ENCODE assay signal across 15 cellular contexts in genomic region chr7:121019018-121019417, GRCh38. TPM values are rescaled to one million over a fixed set of nuclear protein-coding genes. Genes with fewer than 3 reads are reported as not detected.
A peak's percentile ranks its signal among the peaks of the same experiment; 100 is the strongest.
DNase-seq lines count a peak whose midpoint lies in the region; ATAC-seq, FAIRE-seq and TF ChIP-seq lines count a peak whose summit lies in the region.
"Had no signal": no experiment of that assay in that cellular context is flagged by ENCODE, and none has a peak within 500 bp of the region (broad histone marks: within the 10 kb centered on the region; RNA-seq: fewer than 3 reads in every experiment).

No MANE protein-coding gene starts in this region.

- peak overlapping the region; percentile 86 for H3K27ac Mint-ChIP-seq in HFFc6
- H3K27ac Mint-ChIP-seq in activated CD4-positive, alpha-beta T cell treated with anti-CD3 and anti-CD28 coated beads, Interleukin-2, amount 10 ng/mL, durations not matched to agents 24 days and 14 days = no peak overlapping the region
- H3K27ac Mint-ChIP-seq: activated CD8-positive, alpha-beta T cell treated with anti-CD3 and anti-CD28 coated beads, Interleukin-2, amount 10 ng/mL, durations not matched to agents 7 days and 5 days; activated naive CD8-positive, alpha-beta T cell treated with anti-CD3 and anti-CD28 coated beads, Interleukin-2, amount 50 U/mL, for 24 hours had no signal

- no peak for FAIRE-seq in frontal cortex (lab: Jason Lieb, UNC)
- FAIRE-seq in urothelium cell line (lab: Jason Lieb, UNC) = no peak

- intact Hi-C loops in activated CD4-positive, alpha-beta T cell treated with anti-CD3 and anti-CD28 coated beads, Interleukin-2, amount 10 ng/mL, durations not matched to agents 24 days and 14 days (cut with micrococcal nuclease) = no loop called here

- ATAC-seq in thoracic aorta (ENCODE audit: insufficient number of reproducible peaks, low FRiP score, low read depth) = no peak
- ATAC-seq: activated CD8-positive, alpha-beta T cell treated with anti-CD3 and anti-CD28 coated beads, Interleukin-2, amount 10 ng/mL, durations not matched to agents 7 days and 5 days; activated naive CD8-positive, alpha-beta T cell treated with anti-CD3 and anti-CD28 coated beads, Interleukin-2, amount 50 U/mL, for 24 hours had no signal

- H3K27ac ChIP-seq in brain microvascular endothelial cell = peak overlapping the region; percentile 78
- H3K27ac ChIP-seq in thoracic aorta = peak overlapping the region; percentile 57 to 65
- H3K27ac ChIP-seq: PC-9 had no signal

- DNase-seq in HFFc6 (peak; percentile 61), brain microvascular endothelial cell (peak; percentile 54), iris pigment epithelial cell (ENCODE audit: low read depth) (peak; percentile 88), thoracic aorta (ENCODE audit: low spot score) (no peak), frontal cortex (ENCODE audit: low spot score in 2 of 2) (no peak), urothelium cell line (ENCODE audit: low spot score) (no peak)
- no peak for DNase-seq in activated CD4-positive, alpha-beta T cell treated with anti-CD3 and anti-CD28 coated beads, Interleukin-2, amount 10 ng/mL, durations not matched to agents 24 days and 14 days
- DNase-seq in effector CD8-positive, alpha-beta T cell (lab: John Stamatoyannopoulos, UW) = no peak
- DNase-seq: activated CD8-positive, alpha-beta T cell treated with anti-CD3 and anti-CD28 coated beads, Interleukin-2, amount 10 ng/mL, durations not matched to agents 7 days and 5 days; activated naive CD8-positive, alpha-beta T cell treated with anti-CD3 and anti-CD28 coated beads, Interleukin-2, amount 50 U/mL, for 24 hours; COR-L47; KG1; NCI-H2107; PC-9 had no signal

- in situ Hi-C loops in brain microvascular endothelial cell (cut with HindIII; ENCODE audit: low pct_ligation_motif_present, low sequenced_read_pairs) = no loop called here

- H3K36me3 Mint-ChIP-seq in HFFc6 (ENCODE audit: low read depth) = peaks cover 40% of the 10 kb centered on the region
- no peaks in the 10 kb centered on the region for H3K36me3 Mint-ChIP-seq in activated CD4-positive, alpha-beta T cell treated with anti-CD3 and anti-CD28 coated beads, Interleukin-2, amount 10 ng/mL, durations not matched to agents 24 days and 14 days (ENCODE audit: low read depth)

- H3K4me1 Mint-ChIP-seq in HFFc6 (ENCODE audit: low read depth) = peaks cover 97% of the 10 kb centered on the region
- no peaks in the 10 kb centered on the region for H3K4me1 Mint-ChIP-seq in activated CD4-positive, alpha-beta T cell treated with anti-CD3 and anti-CD28 coated beads, Interleukin-2, amount 10 ng/mL, durations not matched to agents 24 days and 14 days
- H3K4me1 Mint-ChIP-seq: activated naive CD8-positive, alpha-beta T cell treated with anti-CD3 and anti-CD28 coated beads, Interleukin-2, amount 50 U/mL, for 24 hours had no signal

- peaks cover 49 to 78% of the 10 kb centered on the region in 2 donors for H3K4me1 ChIP-seq in thoracic aorta (ENCODE audit: control insufficient read depth in 1 of 2, low read depth in 2 of 2)

- H3K9me3 Mint-ChIP-seq in HFFc6 = no peaks in the 10 kb centered on the region
- no peaks in the 10 kb centered on the region for H3K9me3 Mint-ChIP-seq in activated CD4-positive, alpha-beta T cell treated with anti-CD3 and anti-CD28 coated beads, Interleukin-2, amount 10 ng/mL, durations not matched to agents 24 days and 14 days
- H3K9me3 Mint-ChIP-seq: activated naive CD8-positive, alpha-beta T cell treated with anti-CD3 and anti-CD28 coated beads, Interleukin-2, amount 50 U/mL, for 24 hours had no signal

- TF ChIP-seq CTCF in HFFc6 (IDR thresholded peaks at IDR 0.05) (no peak), brain microvascular endothelial cell (IDR thresholded peaks at IDR 0.05; ENCODE audit: low read depth, low read length, missing control alignments) (no peak), thoracic aorta (IDR thresholded peaks at IDR 0.05) (no peak)

- no peaks in the 10 kb centered on the region for H3K36me3 ChIP-seq in brain microvascular endothelial cell (replicated peaks)
- H3K36me3 ChIP-seq in thoracic aorta = no peaks in the 10 kb centered on the region

- no peaks in the 10 kb centered on the region for H3K27me3 ChIP-seq in brain microvascular endothelial cell (replicated peaks)
- H3K27me3 ChIP-seq in thoracic aorta (replicated peaks; ENCODE audit: insufficient read depth) = no peaks in the 10 kb centered on the region

- H3K9me3 ChIP-seq in thoracic aorta = no peaks in the 10 kb centered on the region

- no peak overlapping the region for H3K4me3 ChIP-seq in brain microvascular endothelial cell (ENCODE audit: low read depth, low read length)
- H3K4me3 ChIP-seq in thoracic aorta = no peak overlapping the region
- H3K4me3 ChIP-seq: PC-9 had no signal

- peak overlapping the region; percentile 66 for H3K4me3 Mint-ChIP-seq in HFFc6
- H3K4me3 Mint-ChIP-seq in activated CD4-positive, alpha-beta T cell treated with anti-CD3 and anti-CD28 coated beads, Interleukin-2, amount 10 ng/mL, durations not matched to agents 24 days and 14 days = no peak overlapping the region
- H3K4me3 Mint-ChIP-seq: activated CD8-positive, alpha-beta T cell treated with anti-CD3 and anti-CD28 coated beads, Interleukin-2, amount 10 ng/mL, durations not matched to agents 7 days and 5 days; activated naive CD8-positive, alpha-beta T cell treated with anti-CD3 and anti-CD28 coated beads, Interleukin-2, amount 50 U/mL, for 24 hours had no signal

- H3K27me3 Mint-ChIP-seq in HFFc6 (ENCODE audit: insufficient read depth) = no peaks in the 10 kb centered on the region
- H3K27me3 Mint-ChIP-seq in activated CD4-positive, alpha-beta T cell treated with anti-CD3 and anti-CD28 coated beads, Interleukin-2, amount 10 ng/mL, durations not matched to agents 24 days and 14 days = peaks cover 3% of the 10 kb centered on the region
- H3K27me3 Mint-ChIP-seq: activated naive CD8-positive, alpha-beta T cell treated with anti-CD3 and anti-CD28 coated beads, Interleukin-2, amount 50 U/mL, for 24 hours had no signal

RNA-seq across cellular contexts. Expression of gene CPED1, which starts 30.5 kb away (rescaled TPM):
- total RNA-seq in HFFc6 (2021; fragmentation: NEBNext Ultra II Directional; extraction: Animal tissue kit (Norgen Biotek cat#: 25700)) = 100 to 1,000 TPM in 2 of 6 experiments, 10 to 100 TPM in 4; 85.0 to 112 (median 95.9) TPM
- 100 to 1,000 TPM in 1 of 2 donors, 10 to 100 TPM in 1; 77.4 to 126 TPM for total RNA-seq in thoracic aorta
- not detected in 2 replicates for total RNA-seq in activated CD4-positive, alpha-beta T cell treated with anti-CD3 and anti-CD28 coated beads, Interleukin-2, amount 10 ng/mL, durations not matched to agents 24 days and 14 days
- 3.3 TPM for total RNA-seq in frontal cortex
- total RNA-seq: activated CD8-positive, alpha-beta T cell treated with anti-CD3 and anti-CD28 coated beads, Interleukin-2, amount 10 ng/mL, durations not matched to agents 7 days and 5 days; T-helper 2 cell treated with Interferon-gamma antibody and Interleukin-4, amounts not matched to agents 100 ng/mL and 5 ng/mL, for 36 hours had no signal

Comparison
In these comparisons a context has a peak if more than half of its experiments do, and no peak if none do; other contexts are left out.
1. DNase-seq: peak in HFFc6 (single experiment), brain microvascular endothelial cell (single experiment) and iris pigment epithelial cell (single experiment); none in thoracic aorta (single experiment), activated CD4-positive, alpha-beta T cell treated with anti-CD3 and anti-CD28 coated beads, Interleukin-2, amount 10 ng/mL, durations not matched to agents 24 days and 14 days (single experiment), frontal cortex (0 of 2), effector CD8-positive, alpha-beta T cell (single experiment) and urothelium cell line (single experiment).
2. RNA of gene CPED1, which starts 30.5 kb away (total RNA-seq): 77.4 to 126 TPM in thoracic aorta and 85.0 to 112 TPM in HFFc6; 3.3 TPM in frontal cortex (single experiment) and not detected in activated CD4-positive, alpha-beta T cell treated with anti-CD3 and anti-CD28 coated beads, Interleukin-2, amount 10 ng/mL, durations not matched to agents 24 days and 14 days; every median in the first group is over 10 times any median in the second.